Comparison of ENCODE assay signal across 24 cellular contexts in genomic region chr2:46258937-46259781, GRCh38. TPM values are rescaled to one million over a fixed set of nuclear protein-coding genes. Genes with fewer than 3 reads are reported as not detected.
DNase-seq lines count a peak whose midpoint lies in the region; ATAC-seq and TF ChIP-seq lines count a peak whose summit lies in the region.
"Had no signal": no experiment of that assay in that cellular context is flagged by ENCODE, and none has a peak within 500 bp of the region (broad histone marks: within the 10 kb centered on the region; RNA-seq: fewer than 3 reads in every experiment).

No MANE protein-coding gene starts in this region.

- DNase-seq in EH (ENCODE audit: low read depth) = peak; percentile 15
- peak in 5 of 7 donors; percentile 15 to 58 (median 29) for DNase-seq in adrenal gland
- no peak for DNase-seq in left ventricle myocardium inferior
- no peak for DNase-seq in osteoblast (ENCODE audit: insufficient read length, low spot score, missing footprints)
- no peak for DNase-seq in mucosa of gallbladder (ENCODE audit: low spot score)
- no peak for DNase-seq in T-helper 9 cell
- DNase-seq: activated CD4-positive, alpha-beta T cell treated with anti-CD3 and anti-CD28 coated beads for 36 hours; activated CD8-positive, alpha-beta memory T cell treated with anti-CD3 and anti-CD28 coated beads, Interleukin-2, amount 50 U/mL, for 4 hours; activated gamma-delta T cell; cerebellar nuclear complex; DMS153; foreskin keratinocyte; H7; mammary epithelial cell; NCI-H1436; NCI-H2171 treated with DMSO at 0.1 percent for 48 hours; NCI-H774; psoas muscle; stimulated activated CD4-positive, alpha-beta T cell treated with anti-CD3 and anti-CD28 coated beads, Interleukin-15, amount 100 ng/mL, for 24 hours; T1000 had no signal

- H2AFZ ChIP-seq in osteoblast (ENCODE audit: low read length) = peak overlapping the region; percentile 64

- no peaks in the 10 kb centered on the region for H3K36me3 ChIP-seq in adrenal gland (replicated peaks in 1 of 2)
- H3K36me3 ChIP-seq in left ventricle myocardium inferior = no peaks in the 10 kb centered on the region
- H3K36me3 ChIP-seq in osteoblast (ENCODE audit: insufficient read depth, low read length) = no peaks in the 10 kb centered on the region
- H3K36me3 ChIP-seq: tibial nerve had no signal

- 71 to 83% (median 77%) methylated on average over 5 of the region's 5 CpGs for WGBS in adrenal gland, 4 donors

- ATAC-seq in GM21367 (IDR thresholded peaks at IDR 0.05; ENCODE audit: unreplicated experiment) (no peak), GM19328 (IDR thresholded peaks at IDR 0.05; ENCODE audit: unreplicated experiment) (no peak)
- ATAC-seq: activated CD4-positive, alpha-beta T cell treated with anti-CD3 and anti-CD28 coated beads for 36 hours; foreskin keratinocyte; stimulated activated memory B cell treated with anti-CD40 and anti-IgM and Interleukin-4, amounts not matched to agents 10 μg/mL and 1 μg/mL and 100 μg/mL, for 72 hours had no signal

- peak overlapping the region in 1 of 5 donors; percentile 45 for H3K27ac ChIP-seq in adrenal gland
- H3K27ac ChIP-seq in left ventricle myocardium inferior (replicated peaks) = peak overlapping the region; percentile 75
- no peak overlapping the region for H3K27ac ChIP-seq in osteoblast (ENCODE audit: low read depth, low read length)
- H3K27ac ChIP-seq: foreskin keratinocyte, psoas muscle, tibial nerve had no signal

- no peak overlapping the region for H3K4me3 ChIP-seq in adrenal gland
- no peak overlapping the region for H3K4me3 ChIP-seq in left ventricle myocardium inferior
- no peak overlapping the region for H3K4me3 ChIP-seq in osteoblast (ENCODE audit: insufficient read depth, low read length)
- H3K4me3 ChIP-seq: psoas muscle, tibial nerve had no signal

- no peak for TF ChIP-seq CTCF in adrenal gland (IDR thresholded peaks at IDR 0.05)
- TF ChIP-seq CTCF in left ventricle myocardium inferior (IDR thresholded peaks at IDR 0.05; ENCODE audit: borderline replicate concordance) = no peak
- no peak for TF ChIP-seq CTCF in osteoblast (IDR thresholded peaks at IDR 0.05; ENCODE audit: extremely low read depth, low read depth, low read length)

- intact Hi-C loops in adrenal gland (cut with DNase I) = no loop called here
- intact Hi-C loops in left ventricle myocardium inferior (cut with micrococcal nuclease) = no loop called here

- no peak for TF ChIP-seq POLR2A in adrenal gland (IDR thresholded peaks at IDR 0.05)

- H3K4me2 ChIP-seq in osteoblast (ENCODE audit: insufficient read depth, low read length) = no peak overlapping the region

- H3K4me1 ChIP-seq in adrenal gland (replicated peaks in 1 of 2) (peaks cover 3 to 5% of the 10 kb centered on the region in 2 donors), left ventricle myocardium inferior (peaks cover 51% of the 10 kb centered on the region), osteoblast (ENCODE audit: insufficient read depth, low read length) (no peaks in the 10 kb centered on the region)

- no peaks in the 10 kb centered on the region for H3K27me3 ChIP-seq in adrenal gland
- no peaks in the 10 kb centered on the region for H3K27me3 ChIP-seq in left ventricle myocardium inferior (ENCODE audit: low read depth)
- H3K27me3 ChIP-seq in osteoblast (ENCODE audit: insufficient read depth, low read length) = no peaks in the 10 kb centered on the region
- H3K27me3 ChIP-seq: foreskin keratinocyte, tibial nerve had no signal

- no peaks in the 10 kb centered on the region for H3K9me3 ChIP-seq in adrenal gland (replicated peaks in 1 of 3)
- H3K9me3 ChIP-seq in left ventricle myocardium inferior (replicated peaks) = no peaks in the 10 kb centered on the region
- no peaks in the 10 kb centered on the region for H3K9me3 ChIP-seq in osteoblast (ENCODE audit: low read depth, low read length)
- H3K9me3 ChIP-seq: psoas muscle, tibial nerve had no signal

- H3K79me2 ChIP-seq in osteoblast (ENCODE audit: insufficient read depth, low read length) = no peaks in the 10 kb centered on the region

- no peaks in the 10 kb centered on the region for H4K20me1 ChIP-seq in osteoblast (ENCODE audit: insufficient read depth, low read length)

RNA-seq across cellular contexts. Expression of gene EPAS1, which starts 38.0 kb away (rescaled TPM):
- total RNA-seq in adrenal gland (100 to 1,000 TPM; 124 to 307 (median 237) TPM), left ventricle myocardium inferior (205 TPM), osteoblast (198 and 260 TPM in 2 replicates), mucosa of gallbladder (221 TPM)
- polyA plus RNA-seq in adrenal gland = 100 to 1,000 TPM in 1 of 3 donors, 10 to 100 TPM in 2; 62.0 to 178 (median 65.2) TPM

Comparison
In these comparisons a context has a peak if more than half of its experiments do, and no peak if none do; other contexts are left out.
1. DNase-seq: peak in EH (single experiment) and adrenal gland (5 of 7); none in left ventricle myocardium inferior (single experiment), osteoblast (single experiment), mucosa of gallbladder (single experiment) and T-helper 9 cell (single experiment).